1 cellular context compared by ENCODE assay signal in genomic region chr17:81713556-81714411, GRCh38.
TF ChIP-seq lines count a peak whose summit lies in the region.

No MANE protein-coding gene starts in this region.

TF ChIP-seq in HepG2, 621 proteins besides CTCF, POLR2A, EP300 and RAD21 (continues in another document):
- TF ChIP-seq NKX3-1 (CRISPR knock-in tag; IDR thresholded peaks at IDR 0.05) (no peak; the same call in 1 of the 2 replicates), GPN1 (CRISPR knock-in tag; IDR thresholded peaks at IDR 0.05; ENCODE audit: borderline replicate concordance) (no peak), RARG (CRISPR knock-in tag; IDR thresholded peaks at IDR 0.05; ENCODE audit: low read depth) (0 out of 2 replicates have a peak, but pooled peaks have one; percentile 37), NFE2 (CRISPR knock-in tag; IDR thresholded peaks at IDR 0.05) (no peak), ZBTB43 (CRISPR knock-in tag; conservative IDR thresholded peaks at IDR 0.05) (peak; percentile 67; the same call in 1 of the 2 replicates), ZNF24 (IDR thresholded peaks at IDR 0.05) (no peak), CCAR2 (optimal IDR thresholded peaks at IDR 0.05; ENCODE audit: low read depth, low read length) (no peak), ZNF558 (CRISPR knock-in tag; IDR thresholded peaks at IDR 0.05; ENCODE audit: borderline replicate concordance) (peak; percentile 60; the same call in 1 of the 2 replicates), TIGD3 (CRISPR knock-in tag; IDR thresholded peaks at IDR 0.05; ENCODE audit: borderline replicate concordance) (peak; percentile 91), JDP2 (CRISPR knock-in tag; IDR thresholded peaks at IDR 0.05; ENCODE audit: borderline replicate concordance) (peak; percentile 67; the same call in 1 of the 2 replicates), HMG20B (CRISPR knock-in tag; conservative IDR thresholded peaks at IDR 0.05) (peak; percentile 22), NPAS2 (CRISPR knock-in tag; IDR thresholded peaks at IDR 0.05; ENCODE audit: borderline replicate concordance) (no peak), ZBTB8A (CRISPR knock-in tag; IDR thresholded peaks at IDR 0.05; ENCODE audit: borderline replicate concordance, low read depth) (no peak), ZFP36L2 (CRISPR knock-in tag; IDR thresholded peaks at IDR 0.05) (no peak), AHR (CRISPR knock-in tag; IDR thresholded peaks at IDR 0.05) (no peak; the same call in 1 of the 2 replicates), REST (IDR thresholded peaks at IDR 0.05; ENCODE audit: borderline replicate concordance in 1 of 2, low read depth in 1 of 2, low read length in 2 of 2) (0 out of 4 replicates have a peak, but pooled peaks of 1 of the 2 experiments have one; percentile 36), ZBTB49 (CRISPR knock-in tag; IDR thresholded peaks at IDR 0.05; ENCODE audit: borderline replicate concordance) (peak; percentile 68; the same call in 1 of the 2 replicates), RFX1 (IDR thresholded peaks at IDR 0.05) (no peak), ZNF766 (CRISPR knock-in tag; IDR thresholded peaks at IDR 0.05; ENCODE audit: borderline replicate concordance) (0 out of 2 replicates have a peak, but pooled peaks have one; percentile 50), RBM22 (optimal IDR thresholded peaks at IDR 0.05; ENCODE audit: low read length) (no peak), ETV6 (CRISPR knock-in tag; conservative IDR thresholded peaks at IDR 0.05) (no peak; the same call in 1 of the 2 replicates), ARHGAP35 (CRISPR knock-in tag; IDR thresholded peaks at IDR 0.05; ENCODE audit: borderline replicate concordance) (no peak; the same call in 1 of the 2 replicates), MED13 (CRISPR knock-in tag; IDR thresholded peaks at IDR 0.05) (0 out of 2 replicates have a peak, but pooled peaks have one; percentile 16), ZNF572 (CRISPR knock-in tag; IDR thresholded peaks at IDR 0.05) (peak; percentile 57; the same call in 1 of the 2 replicates), ZNF207 (IDR thresholded peaks at IDR 0.05; ENCODE audit: borderline replicate concordance) (no peak), ZGPAT (CRISPR knock-in tag; IDR thresholded peaks at IDR 0.05) (peak; percentile 91), E2F1 (CRISPR knock-in tag; IDR thresholded peaks at IDR 0.05) (peak; percentile 70), ZNF501 (CRISPR knock-in tag; IDR thresholded peaks at IDR 0.05) (peak; percentile 90), MXD3 (CRISPR knock-in tag; IDR thresholded peaks at IDR 0.05) (peak; percentile 37; the same call in 1 of the 2 replicates), ZBTB40 (IDR thresholded peaks at IDR 0.05) (no peak), ZBTB40 (CRISPR knock-in tag; IDR thresholded peaks at IDR 0.05) (peak; percentile 44; the same call in 1 of the 2 replicates), HMGA1 (CRISPR knock-in tag; conservative IDR thresholded peaks at IDR 0.05) (no peak), FOSL1 (CRISPR knock-in tag; IDR thresholded peaks at IDR 0.05; ENCODE audit: borderline replicate concordance) (no peak), ZNF800 (CRISPR knock-in tag; IDR thresholded peaks at IDR 0.05) (peak; percentile 41)
